In genomic region chr2:17871639-17872038, GRCh38 we compare ENCODE assay signal across 37 cellular contexts. TPM values are rescaled to one million over a fixed set of nuclear protein-coding genes. Genes with fewer than 3 reads are reported as not detected.
"Had no signal": no experiment of that assay in that cellular context is flagged by ENCODE, and none has a peak within 500 bp of the region (broad histone marks: within the 10 kb centered on the region; RNA-seq: fewer than 3 reads in every experiment).

No MANE protein-coding gene starts in this region.

- H3K4me3 ChIP-seq: MG63 had no signal

- H3K36me3 ChIP-seq: MG63 had no signal

- H3K9me3 ChIP-seq: MG63 had no signal

- H3K9ac ChIP-seq: KMS-11 had no signal

- H3K27ac ChIP-seq: KMS-11 had no signal

- DNase-seq: Karpas-422, Kasumi-1, MG63, MM.1S, MV-4-11, NCI-H1048, NCI-H1092, NCI-H1092 treated with DMSO at 0.1 percent for 48 hours, NCI-H1105, NCI-H1105 treated with DMSO at 0.1 percent for 48 hours, NCI-H1417, NCI-H1417 treated with DMSO at 0.1 percent for 48 hours, NCI-H1436, NCI-H1436 treated with DMSO at 0.1 percent for 48 hours, NCI-H146, NCI-H1694, NCI-H1694 treated with DMSO at 0.1 percent for 48 hours, NCI-H187, NCI-H187 treated with DMSO at 0.1 percent for 48 hours, NCI-H1930, NCI-H2029, NCI-H2029 treated with DMSO at 0.1 percent for 48 hours, NCI-H2081, NCI-H2107, NCI-H2171, NCI-H2171 treated with DMSO at 0.1 percent for 48 hours, NCI-H2227 treated with DMSO at 0.1 percent for 48 hours, NCI-H226, NCI-H345, NCI-H446, NCI-H446 treated with DMSO at 0.1 percent for 48 hours, NCI-H510A, NCI-H510A treated with DMSO at 0.1 percent for 48 hours had no signal

- H3K27me3 ChIP-seq: MG63 had no signal

- H3K4me2 ChIP-seq: KMS-11 had no signal

RNA-seq across cellular contexts. Expression of gene MSGN1, which starts 55.4 kb away (rescaled TPM):
- total RNA-seq: M059J, MCF 10A, NCI-H460 had no signal
